ENCODE assay signal across 10 cellular contexts in genomic region chr12:131239384-131240094, GRCh38.
DNase-seq lines count a peak whose midpoint lies in the region; ATAC-seq lines count a peak whose summit lies in the region.
"Had no signal": no experiment of that assay in that cellular context is flagged by ENCODE, and none has a peak within 500 bp of the region (broad histone marks: within the 10 kb centered on the region; RNA-seq: fewer than 3 reads in every experiment).

No MANE protein-coding gene starts in this region.

- no peaks in the 10 kb centered on the region for H3K9me2 ChIP-seq in GM23248 (ENCODE audit: insufficient read depth)

- H3K4me2 ChIP-seq in GM23248 (ENCODE audit: unreplicated experiment), result no peak overlapping the region

- no peaks in the 10 kb centered on the region for H3K27me3 ChIP-seq in GM23248 (replicated peaks; ENCODE audit: insufficient read depth)
- H3K27me3 ChIP-seq: vagina had no signal

- H3K4me1 ChIP-seq in GM23248 (ENCODE audit: insufficient read depth), result no peaks in the 10 kb centered on the region
- H3K4me1 ChIP-seq: heart left ventricle, vagina had no signal

- ATAC-seq in GM18867 (IDR thresholded peaks at IDR 0.05; ENCODE audit: unreplicated experiment) (peak; percentile 52), GM21360 (IDR thresholded peaks at IDR 0.05; ENCODE audit: unreplicated experiment) (peak; percentile 74), HG03045 (IDR thresholded peaks at IDR 0.05; ENCODE audit: unreplicated experiment) (peak; percentile 67)
- ATAC-seq in activated naive CD8-positive, alpha-beta T cell treated with anti-CD3 and anti-CD28 coated beads, Interleukin-2, amount 50 U/mL, for 24 hours, result peak; percentile 82
- ATAC-seq: heart left ventricle had no signal

- H3K36me3 ChIP-seq in GM23248 (ENCODE audit: low read depth), result no peaks in the 10 kb centered on the region
- H3K36me3 ChIP-seq: heart left ventricle, vagina had no signal

- no peak overlapping the region for H3K27ac ChIP-seq in GM23248
- H3K27ac ChIP-seq: heart left ventricle, vagina had no signal

- no peak overlapping the region for H3K4me3 ChIP-seq in GM23248
- H3K4me3 ChIP-seq: heart left ventricle, vagina had no signal

- H3K27ac Mint-ChIP-seq in activated naive CD8-positive, alpha-beta T cell treated with anti-CD3 and anti-CD28 coated beads, Interleukin-2, amount 50 U/mL, for 24 hours, result no peak overlapping the region

- no peaks in the 10 kb centered on the region for H4K20me1 ChIP-seq in GM23248 (ENCODE audit: insufficient read depth)

- in situ Hi-C loops in KBM-7 (cut with MboI; ENCODE audit: low pct_unique_long_range_greater_than_20kb, low sequenced_read_pairs), result no loop called here
- in situ Hi-C loops in GM23248 (cut with MboI), result no loop called here

- H3K4me1 Mint-ChIP-seq in activated naive CD8-positive, alpha-beta T cell treated with anti-CD3 and anti-CD28 coated beads, Interleukin-2, amount 50 U/mL, for 24 hours, result peaks cover 9% of the 10 kb centered on the region

- H3K36me3 Mint-ChIP-seq in activated naive CD8-positive, alpha-beta T cell treated with anti-CD3 and anti-CD28 coated beads, Interleukin-2, amount 50 U/mL, for 24 hours (ENCODE audit: low read depth), result no peaks in the 10 kb centered on the region

- no peaks in the 10 kb centered on the region for H3K79me2 ChIP-seq in GM23248 (ENCODE audit: insufficient read depth)

- no peaks in the 10 kb centered on the region for H3K9me3 ChIP-seq in GM23248 (ENCODE audit: low read depth)
- H3K9me3 ChIP-seq: vagina had no signal

- H3F3A ChIP-seq in GM23248 (ENCODE audit: insufficient read depth), result no peaks in the 10 kb centered on the region

- H3K27me3 Mint-ChIP-seq in activated naive CD8-positive, alpha-beta T cell treated with anti-CD3 and anti-CD28 coated beads, Interleukin-2, amount 50 U/mL, for 24 hours, result no peaks in the 10 kb centered on the region

- no peak overlapping the region for H3K4me3 Mint-ChIP-seq in activated naive CD8-positive, alpha-beta T cell treated with anti-CD3 and anti-CD28 coated beads, Interleukin-2, amount 50 U/mL, for 24 hours

- no peak overlapping the region for H3K9ac ChIP-seq in GM23248

- 31 to 35% methylated on average over 7 of the region's 7 CpGs for WGBS in GM23248 (ENCODE audit: low coverage in 1 of 2, low lambda C conversion rate in 2 of 2, missing lambda C conversion rate in 2 of 2), 2 experiments

- peaks cover 8% of the 10 kb centered on the region for H3K9me3 Mint-ChIP-seq in activated naive CD8-positive, alpha-beta T cell treated with anti-CD3 and anti-CD28 coated beads, Interleukin-2, amount 50 U/mL, for 24 hours

- no peak overlapping the region for H2AFZ ChIP-seq in GM23248

- DNase-seq in activated naive CD8-positive, alpha-beta T cell treated with anti-CD3 and anti-CD28 coated beads, Interleukin-2, amount 50 U/mL, for 24 hours, result no peak
- DNase-seq in KBM-7 (no peak), NCI-H524 (lab: John Stamatoyannopoulos, UW) (no peak), GM23248 (no peak)
- DNase-seq: effector CD8-positive, alpha-beta T cell had no signal
